1 cellular context compared by ENCODE assay signal in the genomic region with DNA sequence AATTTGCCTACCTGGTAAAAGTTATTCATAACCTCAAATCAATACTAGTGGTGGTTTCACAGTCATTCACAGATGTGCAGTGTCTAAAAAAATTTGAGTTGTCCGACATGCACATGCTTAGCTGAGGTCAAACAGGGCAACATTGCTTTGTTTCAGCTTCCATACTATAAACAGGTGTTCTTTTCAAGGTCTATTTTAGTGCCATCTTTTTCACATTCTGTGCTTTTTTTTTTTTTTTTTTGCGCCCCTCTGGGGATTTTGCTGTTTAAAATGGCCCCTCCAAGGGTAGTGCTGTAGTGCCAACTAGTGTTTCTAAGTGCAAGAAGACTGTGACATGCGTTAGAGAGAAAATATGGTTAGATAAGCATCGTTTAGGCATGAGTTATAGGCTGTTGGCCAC.
A peak's percentile ranks its signal among the peaks of the same experiment; 100 is the strongest.
TF ChIP-seq lines count a peak whose summit lies in the region.

No MANE protein-coding gene starts in this region.

TF ChIP-seq in GM12878, 131 proteins besides CTCF, POLR2A, EP300 and RAD21 (continued from another document):
- TF ChIP-seq, protein P1, sequence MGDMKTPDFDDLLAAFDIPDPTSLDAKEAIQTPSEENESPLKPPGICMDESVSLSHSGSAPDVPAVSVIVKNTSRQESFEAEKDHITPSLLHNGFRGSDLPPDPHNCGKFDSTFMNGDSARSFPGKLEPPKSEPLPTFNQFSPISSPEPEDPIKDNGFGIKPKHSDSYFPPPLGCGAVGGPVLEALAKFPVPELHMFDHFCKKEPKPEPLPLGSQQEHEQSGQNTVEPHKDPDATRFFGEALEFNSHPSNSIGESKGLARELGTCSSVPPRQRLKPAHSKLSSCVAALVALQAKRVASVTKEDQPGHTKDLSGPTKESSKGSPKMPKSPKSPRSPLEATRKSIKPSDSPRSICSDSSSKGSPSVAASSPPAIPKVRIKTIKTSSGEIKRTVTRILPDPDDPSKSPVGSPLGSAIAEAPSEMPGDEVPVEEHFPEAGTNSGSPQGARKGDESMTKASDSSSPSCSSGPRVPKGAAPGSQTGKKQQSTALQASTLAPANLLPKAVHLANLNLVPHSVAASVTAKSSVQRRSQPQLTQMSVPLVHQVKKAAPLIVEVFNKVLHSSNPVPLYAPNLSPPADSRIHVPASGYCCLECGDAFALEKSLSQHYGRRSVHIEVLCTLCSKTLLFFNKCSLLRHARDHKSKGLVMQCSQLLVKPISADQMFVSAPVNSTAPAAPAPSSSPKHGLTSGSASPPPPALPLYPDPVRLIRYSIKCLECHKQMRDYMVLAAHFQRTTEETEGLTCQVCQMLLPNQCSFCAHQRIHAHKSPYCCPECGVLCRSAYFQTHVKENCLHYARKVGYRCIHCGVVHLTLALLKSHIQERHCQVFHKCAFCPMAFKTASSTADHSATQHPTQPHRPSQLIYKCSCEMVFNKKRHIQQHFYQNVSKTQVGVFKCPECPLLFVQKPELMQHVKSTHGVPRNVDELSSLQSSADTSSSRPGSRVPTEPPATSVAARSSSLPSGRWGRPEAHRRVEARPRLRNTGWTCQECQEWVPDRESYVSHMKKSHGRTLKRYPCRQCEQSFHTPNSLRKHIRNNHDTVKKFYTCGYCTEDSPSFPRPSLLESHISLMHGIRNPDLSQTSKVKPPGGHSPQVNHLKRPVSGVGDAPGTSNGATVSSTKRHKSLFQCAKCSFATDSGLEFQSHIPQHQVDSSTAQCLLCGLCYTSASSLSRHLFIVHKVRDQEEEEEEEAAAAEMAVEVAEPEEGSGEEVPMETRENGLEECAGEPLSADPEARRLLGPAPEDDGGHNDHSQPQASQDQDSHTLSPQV (IDR thresholded peaks at IDR 0.05): no peak
- TF ChIP-seq BHLHE40 (IDR thresholded peaks at IDR 0.05; ENCODE audit: borderline replicate concordance in 1 of 2, low read depth in 2 of 2, low read length in 1 of 2) (peak in 1 of 2 experiments; percentile 66; a peak in 1 of 4 replicates), NR2C2 (IDR thresholded peaks at IDR 0.05; ENCODE audit: borderline replicate concordance, control insufficient read depth, insufficient read length, low read depth) (no peak), RCOR1 (conservative IDR thresholded peaks at IDR 0.05; ENCODE audit: low read depth, low read length) (no peak), TCF12 (IDR thresholded peaks at IDR 0.05; ENCODE audit: low read depth, low read length) (0 out of 2 replicates have a peak, but pooled peaks have one; percentile 20), YBX1 (IDR thresholded peaks at IDR 0.05) (no peak), ETV6 (conservative IDR thresholded peaks at IDR 0.05 in 1 of 2, IDR thresholded peaks at IDR 0.05 in 1 of 2; ENCODE audit: borderline replicate concordance in 1 of 2, low read depth in 1 of 2) (no peak), CHD2 (IDR thresholded peaks at IDR 0.05; ENCODE audit: borderline replicate concordance, low read depth, low read length) (no peak), GATAD2B (conservative IDR thresholded peaks at IDR 0.05; ENCODE audit: low read depth) (no peak), MYB (IDR thresholded peaks at IDR 0.05; ENCODE audit: borderline replicate concordance, low read depth, low read length) (no peak), KLF5 (IDR thresholded peaks at IDR 0.05; ENCODE audit: partially characterized antibody) (no peak), IKZF2 (IDR thresholded peaks at IDR 0.05) (no peak), POLR2AphosphoS5 (IDR thresholded peaks at IDR 0.05; ENCODE audit: low read length) (no peak), SMAD1 (IDR thresholded peaks at IDR 0.05; ENCODE audit: low read depth, partially characterized antibody) (no peak), ZNF207 (IDR thresholded peaks at IDR 0.05; ENCODE audit: borderline replicate concordance) (no peak), TCF7 (IDR thresholded peaks at IDR 0.05; ENCODE audit: borderline replicate concordance) (no peak), NBN (IDR thresholded peaks at IDR 0.05) (no peak), POU2F2 (IDR thresholded peaks at IDR 0.05; ENCODE audit: borderline replicate concordance, low read depth, low read length) (no peak), SMARCA5 (IDR thresholded peaks at IDR 0.05) (no peak), CBX3 (IDR thresholded peaks at IDR 0.05; ENCODE audit: borderline replicate concordance, low read depth) (no peak), RUNX3 (IDR thresholded peaks at IDR 0.05; ENCODE audit: low read length) (peak; percentile 72), CBFB (IDR thresholded peaks at IDR 0.05; ENCODE audit: low read depth) (no peak), ZNF24 (IDR thresholded peaks at IDR 0.05) (no peak), CBX5 (IDR thresholded peaks at IDR 0.05; ENCODE audit: low read depth) (no peak), SMAD5 (IDR thresholded peaks at IDR 0.05; ENCODE audit: low read depth) (no peak), RBBP5 (conservative IDR thresholded peaks at IDR 0.05) (no peak), SREBF1 (IDR thresholded peaks at IDR 0.05; ENCODE audit: low read length) (no peak), EGR1 (IDR thresholded peaks at IDR 0.05; ENCODE audit: borderline replicate concordance in 1 of 2, low read depth in 2 of 2, low read length in 2 of 2) (no peak), JUNB (IDR thresholded peaks at IDR 0.05) (0 out of 2 replicates have a peak, but pooled peaks have one; percentile 7), JUND (IDR thresholded peaks at IDR 0.05; ENCODE audit: low read depth, low read length) (no peak), NFYA (IDR thresholded peaks at IDR 0.05; ENCODE audit: borderline replicate concordance, low read depth, low read length) (no peak), SP1 (IDR thresholded peaks at IDR 0.05; ENCODE audit: low read depth, low read length) (no peak), ZNF384 (IDR thresholded peaks at IDR 0.05; ENCODE audit: borderline replicate concordance, low read depth, low read length) (peak; percentile 95), FOS (IDR thresholded peaks at IDR 0.05; ENCODE audit: borderline replicate concordance, extremely low read depth, insufficient read length) (no peak), MTA3 (IDR thresholded peaks at IDR 0.05; ENCODE audit: borderline replicate concordance, low read length) (no peak), TAF1 (IDR thresholded peaks at IDR 0.05; ENCODE audit: borderline replicate concordance, low read depth, low read length) (no peak)
- TF ChIP-seq, protein P2, sequence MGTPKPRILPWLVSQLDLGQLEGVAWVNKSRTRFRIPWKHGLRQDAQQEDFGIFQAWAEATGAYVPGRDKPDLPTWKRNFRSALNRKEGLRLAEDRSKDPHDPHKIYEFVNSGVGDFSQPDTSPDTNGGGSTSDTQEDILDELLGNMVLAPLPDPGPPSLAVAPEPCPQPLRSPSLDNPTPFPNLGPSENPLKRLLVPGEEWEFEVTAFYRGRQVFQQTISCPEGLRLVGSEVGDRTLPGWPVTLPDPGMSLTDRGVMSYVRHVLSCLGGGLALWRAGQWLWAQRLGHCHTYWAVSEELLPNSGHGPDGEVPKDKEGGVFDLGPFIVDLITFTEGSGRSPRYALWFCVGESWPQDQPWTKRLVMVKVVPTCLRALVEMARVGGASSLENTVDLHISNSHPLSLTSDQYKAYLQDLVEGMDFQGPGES (IDR thresholded peaks at IDR 0.05): no peak
- TF ChIP-seq, protein P3, sequence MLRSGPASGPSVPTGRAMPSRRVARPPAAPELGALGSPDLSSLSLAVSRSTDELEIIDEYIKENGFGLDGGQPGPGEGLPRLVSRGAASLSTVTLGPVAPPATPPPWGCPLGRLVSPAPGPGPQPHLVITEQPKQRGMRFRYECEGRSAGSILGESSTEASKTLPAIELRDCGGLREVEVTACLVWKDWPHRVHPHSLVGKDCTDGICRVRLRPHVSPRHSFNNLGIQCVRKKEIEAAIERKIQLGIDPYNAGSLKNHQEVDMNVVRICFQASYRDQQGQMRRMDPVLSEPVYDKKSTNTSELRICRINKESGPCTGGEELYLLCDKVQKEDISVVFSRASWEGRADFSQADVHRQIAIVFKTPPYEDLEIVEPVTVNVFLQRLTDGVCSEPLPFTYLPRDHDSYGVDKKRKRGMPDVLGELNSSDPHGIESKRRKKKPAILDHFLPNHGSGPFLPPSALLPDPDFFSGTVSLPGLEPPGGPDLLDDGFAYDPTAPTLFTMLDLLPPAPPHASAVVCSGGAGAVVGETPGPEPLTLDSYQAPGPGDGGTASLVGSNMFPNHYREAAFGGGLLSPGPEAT (IDR thresholded peaks at IDR 0.05; ENCODE audit: low read depth): no peak
- TF ChIP-seq, protein P4, sequence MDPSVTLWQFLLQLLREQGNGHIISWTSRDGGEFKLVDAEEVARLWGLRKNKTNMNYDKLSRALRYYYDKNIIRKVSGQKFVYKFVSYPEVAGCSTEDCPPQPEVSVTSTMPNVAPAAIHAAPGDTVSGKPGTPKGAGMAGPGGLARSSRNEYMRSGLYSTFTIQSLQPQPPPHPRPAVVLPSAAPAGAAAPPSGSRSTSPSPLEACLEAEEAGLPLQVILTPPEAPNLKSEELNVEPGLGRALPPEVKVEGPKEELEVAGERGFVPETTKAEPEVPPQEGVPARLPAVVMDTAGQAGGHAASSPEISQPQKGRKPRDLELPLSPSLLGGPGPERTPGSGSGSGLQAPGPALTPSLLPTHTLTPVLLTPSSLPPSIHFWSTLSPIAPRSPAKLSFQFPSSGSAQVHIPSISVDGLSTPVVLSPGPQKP (IDR thresholded peaks at IDR 0.05; ENCODE audit: low read depth, low read length): no peak
- TF ChIP-seq, protein P5, sequence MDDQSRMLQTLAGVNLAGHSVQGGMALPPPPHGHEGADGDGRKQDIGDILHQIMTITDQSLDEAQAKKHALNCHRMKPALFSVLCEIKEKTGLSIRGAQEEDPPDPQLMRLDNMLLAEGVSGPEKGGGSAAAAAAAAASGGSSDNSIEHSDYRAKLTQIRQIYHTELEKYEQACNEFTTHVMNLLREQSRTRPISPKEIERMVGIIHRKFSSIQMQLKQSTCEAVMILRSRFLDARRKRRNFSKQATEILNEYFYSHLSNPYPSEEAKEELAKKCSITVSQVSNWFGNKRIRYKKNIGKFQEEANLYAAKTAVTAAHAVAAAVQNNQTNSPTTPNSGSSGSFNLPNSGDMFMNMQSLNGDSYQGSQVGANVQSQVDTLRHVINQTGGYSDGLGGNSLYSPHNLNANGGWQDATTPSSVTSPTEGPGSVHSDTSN (IDR thresholded peaks at IDR 0.05; ENCODE audit: insufficient replicate concordance, low read depth, low read length): no peak
- TF ChIP-seq, protein P6, sequence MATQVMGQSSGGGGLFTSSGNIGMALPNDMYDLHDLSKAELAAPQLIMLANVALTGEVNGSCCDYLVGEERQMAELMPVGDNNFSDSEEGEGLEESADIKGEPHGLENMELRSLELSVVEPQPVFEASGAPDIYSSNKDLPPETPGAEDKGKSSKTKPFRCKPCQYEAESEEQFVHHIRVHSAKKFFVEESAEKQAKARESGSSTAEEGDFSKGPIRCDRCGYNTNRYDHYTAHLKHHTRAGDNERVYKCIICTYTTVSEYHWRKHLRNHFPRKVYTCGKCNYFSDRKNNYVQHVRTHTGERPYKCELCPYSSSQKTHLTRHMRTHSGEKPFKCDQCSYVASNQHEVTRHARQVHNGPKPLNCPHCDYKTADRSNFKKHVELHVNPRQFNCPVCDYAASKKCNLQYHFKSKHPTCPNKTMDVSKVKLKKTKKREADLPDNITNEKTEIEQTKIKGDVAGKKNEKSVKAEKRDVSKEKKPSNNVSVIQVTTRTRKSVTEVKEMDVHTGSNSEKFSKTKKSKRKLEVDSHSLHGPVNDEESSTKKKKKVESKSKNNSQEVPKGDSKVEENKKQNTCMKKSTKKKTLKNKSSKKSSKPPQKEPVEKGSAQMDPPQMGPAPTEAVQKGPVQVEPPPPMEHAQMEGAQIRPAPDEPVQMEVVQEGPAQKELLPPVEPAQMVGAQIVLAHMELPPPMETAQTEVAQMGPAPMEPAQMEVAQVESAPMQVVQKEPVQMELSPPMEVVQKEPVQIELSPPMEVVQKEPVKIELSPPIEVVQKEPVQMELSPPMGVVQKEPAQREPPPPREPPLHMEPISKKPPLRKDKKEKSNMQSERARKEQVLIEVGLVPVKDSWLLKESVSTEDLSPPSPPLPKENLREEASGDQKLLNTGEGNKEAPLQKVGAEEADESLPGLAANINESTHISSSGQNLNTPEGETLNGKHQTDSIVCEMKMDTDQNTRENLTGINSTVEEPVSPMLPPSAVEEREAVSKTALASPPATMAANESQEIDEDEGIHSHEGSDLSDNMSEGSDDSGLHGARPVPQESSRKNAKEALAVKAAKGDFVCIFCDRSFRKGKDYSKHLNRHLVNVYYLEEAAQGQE (IDR thresholded peaks at IDR 0.05; ENCODE audit: low read depth, low read length): no peak
TF ChIP-seq in GM12878: peak in this region for 17.
